Comparison of ENCODE assay signal across 10 cellular contexts in the genomic region with DNA sequence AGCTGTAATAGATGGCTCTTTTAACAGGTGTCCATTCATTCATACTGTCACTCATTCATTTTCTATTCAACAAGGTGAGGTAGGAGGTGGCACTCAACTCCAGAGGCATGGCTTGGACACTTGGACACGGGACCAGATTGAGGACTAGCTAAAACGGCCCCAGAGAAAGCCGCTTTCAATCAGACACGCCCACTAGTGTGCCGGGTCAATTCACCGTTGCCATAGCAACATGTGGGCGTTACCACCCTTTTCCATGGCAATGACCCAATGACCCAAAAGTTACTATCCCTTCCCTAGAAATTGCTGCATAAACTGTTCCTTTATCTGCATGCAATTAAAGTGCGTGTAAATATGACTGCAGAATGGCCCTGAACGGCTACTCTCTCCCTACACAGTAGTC. TPM values are rescaled to one million over a fixed set of nuclear protein-coding genes. Genes with fewer than 3 reads are reported as not detected.
A peak's percentile ranks its signal among the peaks of the same experiment; 100 is the strongest.
DNase-seq lines count a peak whose midpoint lies in the region; ATAC-seq and TF ChIP-seq lines count a peak whose summit lies in the region.
"Had no signal": no experiment of that assay in that cellular context is flagged by ENCODE, and none has a peak within 500 bp of the region (broad histone marks: within the 10 kb centered on the region; RNA-seq: fewer than 3 reads in every experiment).

No MANE protein-coding gene starts in this region.

- peaks cover 60 to 65% of the 10 kb centered on the region in 2 donors for H3K4me1 ChIP-seq in gastrocnemius medialis

- DNase-seq in HT-29 (ENCODE audit: low spot score) (peak; percentile 63), choroid plexus epithelial cell (ENCODE audit: low read depth) (peak; percentile 35), iris pigment epithelial cell (ENCODE audit: low read depth) (peak; percentile 16), gastrocnemius medialis (no peak), NCI-H1436 treated with DMSO at 0.1 percent for 48 hours (lab: John Stamatoyannopoulos, UW) (no peak), kidney glomerular epithelial cell (lab: John Stamatoyannopoulos, UW) (no peak)
- DNase-seq: activated CD4-positive, alpha-beta memory T cell treated with anti-CD3 and anti-CD28 coated beads, Interleukin-2, amount 10 ng/mL, durations not matched to agents 7 days and 5 days; OCI-M1 had no signal

- no peaks in the 10 kb centered on the region for H3K27me3 ChIP-seq in gastrocnemius medialis

- H3K9me3 ChIP-seq in gastrocnemius medialis = no peaks in the 10 kb centered on the region

- no peaks in the 10 kb centered on the region for H3K36me3 ChIP-seq in gastrocnemius medialis

- intact Hi-C loops in gastrocnemius medialis (cut with DNase I; ENCODE audit: low total_unique reads) = loop anchor here (2.0 kb wide), 1 partner anchor 50 kb away; a partner anchor contains a TSS

- peak overlapping the region; percentile 74 to 83 (median 80) for H3K27ac ChIP-seq in gastrocnemius medialis

- no peak overlapping the region for H3K4me3 ChIP-seq in choroid plexus epithelial cell (ENCODE audit: low read depth, low read length)
- H3K4me3 ChIP-seq in gastrocnemius medialis = peak overlapping the region in 2 of 4 donors; percentile 2 to 29

- TF ChIP-seq CTCF in choroid plexus epithelial cell (conservative IDR thresholded peaks at IDR 0.05; ENCODE audit: low read depth, low read length) (no peak), gastrocnemius medialis (IDR thresholded peaks at IDR 0.05 in 4 of 5, conservative IDR thresholded peaks at IDR 0.05 in 1 of 5) (no peak)

- ATAC-seq in gastrocnemius medialis (no peak), HG03280 (IDR thresholded peaks at IDR 0.05; ENCODE audit: unreplicated experiment) (no peak), HG03460 (IDR thresholded peaks at IDR 0.05; ENCODE audit: unreplicated experiment) (no peak)

- no peak for TF ChIP-seq POLR2A in gastrocnemius medialis (IDR thresholded peaks at IDR 0.05)

- in situ Hi-C loops in gastrocnemius medialis (cut with MboI; ENCODE audit: low sequenced_read_pairs in 4 of 4) = no loop called here

RNA-seq across cellular contexts. Expression of a gene that starts 49.2 kb away (rescaled TPM):
- 5.6 and 8.5 TPM in 2 replicates for total RNA-seq in HT-29 (2014; rRNA removed; shearing (Covaris generic))
- 10 to 100 TPM in 1 of 4 donors, 1 to 10 TPM in 3; 3.8 to 19.6 (median 6.5) TPM for total RNA-seq in gastrocnemius medialis

Comparison
In these comparisons a context has a peak if more than half of its experiments do, and no peak if none do; other contexts are left out.
1. DNase-seq: peak in HT-29 (single experiment), choroid plexus epithelial cell (single experiment) and iris pigment epithelial cell (single experiment); none in gastrocnemius medialis (0 of 2), NCI-H1436 treated with DMSO at 0.1 percent for 48 hours (single experiment) and kidney glomerular epithelial cell (single experiment).